Comparison of ENCODE assay signal across 8 cellular contexts in genomic region chr12:50924439-50925341, GRCh38. TPM values are rescaled to one million over a fixed set of nuclear protein-coding genes. Genes with fewer than 3 reads are reported as not detected.
DNase-seq lines count a peak whose midpoint lies in the region; ATAC-seq and FAIRE-seq lines count a peak whose summit lies in the region.

No MANE protein-coding gene starts in this region.

- peak overlapping the region; percentile 84 to 99 (median 96) for H3K4me3 ChIP-seq in subcutaneous abdominal adipose tissue (ENCODE audit: low read depth in 1 of 5, low read length in 5 of 5)

- no peaks in the 10 kb centered on the region for H3K27me3 Mint-ChIP-seq in T-cell

- DNase-seq in AML-193 (lab: John Stamatoyannopoulos, UW): peak; percentile 71 to 73
- peak; percentile 87 for DNase-seq in NCI-H1417 treated with DMSO at 0.1 percent for 48 hours (lab: John Stamatoyannopoulos, UW)
- DNase-seq in T-cell: peak in 24 of 34 experiments; percentile 4 to 54 (median 15)
- DNase-seq in lung microvascular endothelial cell (ENCODE audit: low read depth in 2 of 2): peak; percentile 93 to 94

- H3K9ac ChIP-seq in subcutaneous abdominal adipose tissue (ENCODE audit: low read length in 5 of 5): peak overlapping the region; percentile 82 to 87 (median 84)

- peaks cover 0 to 3% (median under 1%) of the 10 kb centered on the region in 5 donors for H3K36me3 ChIP-seq in subcutaneous abdominal adipose tissue (ENCODE audit: control insufficient read depth in 5 of 5, insufficient read depth in 5 of 5, low read length in 5 of 5)

- peak overlapping the region; percentile 74 to 80 (median 78) for H3K4me3 Mint-ChIP-seq in T-cell

- H3K36me3 Mint-ChIP-seq in T-cell: no peaks in the 10 kb centered on the region

- H3K9me3 Mint-ChIP-seq in T-cell: no peaks in the 10 kb centered on the region

- H3K27ac Mint-ChIP-seq in T-cell: peak overlapping the region; percentile 75

- peak; percentile 93 for ATAC-seq in GM18511 (IDR thresholded peaks at IDR 0.05; ENCODE audit: unreplicated experiment)
- ATAC-seq in HG02938 (IDR thresholded peaks at IDR 0.05; ENCODE audit: unreplicated experiment): peak; percentile 78
- ATAC-seq in T-cell (replicated peaks in 1 of 4): peak; percentile 65 to 84 (median 80)

- CTCF ChIA-PET in T-cell (lab: Charles Lee): interaction anchor here (0.7 to 1.6 kb wide), 3 partner anchors 152 to 925 kb away, joined by 3 to 8 read pairs (median 3); no protein-coding TSS in a partner anchor

- peaks cover 5 to 66% (median 59%) of the 10 kb centered on the region in 5 donors for H3K4me1 ChIP-seq in subcutaneous abdominal adipose tissue (ENCODE audit: control insufficient read depth in 5 of 5, insufficient read depth in 5 of 5, low read length in 5 of 5)

- POLR2A ChIA-PET in T-cell (lab: Charles Lee): interaction anchor here in 1 of 2 donors (0.6 to 0.7 kb wide), 2 partner anchors 21 to 602 kb away, joined by 3 to 8 read pairs; no protein-coding TSS in a partner anchor

- H3K27ac ChIP-seq in subcutaneous abdominal adipose tissue (ENCODE audit: low read depth, low read length): peak overlapping the region; percentile 97

- peaks cover 0 to under 1% (median 0%) of the 10 kb centered on the region in 5 donors for H3K9me3 ChIP-seq in subcutaneous abdominal adipose tissue (ENCODE audit: control insufficient read depth in 5 of 5, low read length in 5 of 5)

- H3K27me3 ChIP-seq in subcutaneous abdominal adipose tissue (ENCODE audit: control insufficient read depth in 5 of 5, insufficient read depth in 4 of 5, low read length in 5 of 5): no peaks in the 10 kb centered on the region

- peak; percentile 86 for FAIRE-seq in endometrium (lab: Jason Lieb, UNC)

- peaks cover 20 to 39% (median 30%) of the 10 kb centered on the region in 3 donors for H3K4me1 Mint-ChIP-seq in T-cell

RNA-seq across cellular contexts. Expression of gene HIGD1C, which starts 27.7 kb away (rescaled TPM):
- total RNA-seq in T-cell: not detected
- total RNA-seq in lung microvascular endothelial cell: not detected in 2 replicates

Comparison
In these comparisons a context has a peak if more than half of its experiments do, and no peak if none do; other contexts are left out.
1. Peak in every context shown above with its lines: DNase-seq, ATAC-seq, H3K4me3 ChIP-seq and H3K27ac ChIP-seq.
2. DNase-seq: peak in every context shown above with its lines; median percentile 94 in lung microvascular endothelial cell; 87 in NCI-H1417 treated with DMSO at 0.1 percent for 48 hours; 72 in AML-193; 15 in T-cell.